ENCODE assay signal across 36 cellular contexts in the genomic region with DNA sequence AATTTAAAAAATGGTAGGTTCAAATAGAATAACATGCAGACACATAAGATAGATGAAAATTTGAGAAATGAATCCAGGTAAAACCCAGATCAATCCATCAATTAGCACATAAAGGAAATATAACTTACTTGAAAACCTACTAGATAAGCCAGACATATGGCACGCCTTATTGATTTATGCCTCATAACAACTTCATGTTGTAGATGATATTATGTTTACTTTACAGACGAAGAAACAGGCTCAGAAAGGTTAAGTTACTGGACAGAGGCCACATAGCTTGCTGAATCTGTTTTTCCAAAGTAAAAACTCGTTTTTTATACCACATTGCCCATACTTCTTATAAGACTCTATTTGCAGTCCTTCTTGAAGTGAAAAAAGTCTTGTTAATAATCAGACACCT. TPM values are rescaled to one million over a fixed set of nuclear protein-coding genes. Genes with fewer than 3 reads are reported as not detected.
"Had no signal": no experiment of that assay in that cellular context is flagged by ENCODE, and none has a peak within 500 bp of the region (broad histone marks: within the 10 kb centered on the region; RNA-seq: fewer than 3 reads in every experiment).

No MANE protein-coding gene starts in this region.

- H3K9me3 ChIP-seq: ascending aorta, breast epithelium, colonic mucosa, gastrocnemius medialis, heart left ventricle had no signal

- H3K4me1 ChIP-seq: breast epithelium, colonic mucosa, gastrocnemius medialis had no signal

- H3K4me3 ChIP-seq: ascending aorta, breast epithelium, cardiac muscle cell, colonic mucosa, gastrocnemius medialis, heart left ventricle had no signal

- H3K27ac ChIP-seq: ascending aorta, breast epithelium, cardiac muscle cell, colonic mucosa, gastrocnemius medialis, heart left ventricle, WERI-Rb-1 had no signal

- H3K36me3 ChIP-seq: ascending aorta, breast epithelium, cardiac muscle cell, colonic mucosa, gastrocnemius medialis, heart left ventricle, WERI-Rb-1 had no signal

- ATAC-seq: gastrocnemius medialis, heart left ventricle, T-cell had no signal

- DNase-seq: activated B cell treated with CpG ODN at 0.5 μM for 24 hours; activated CD4-positive, alpha-beta memory T cell treated with anti-CD3 and anti-CD28 coated beads, Interleukin-2, amount 10 ng/mL, durations not matched to agents 7 days and 5 days; activated CD4-positive, alpha-beta T cell treated with anti-CD3 and anti-CD28 coated beads for 1 hour; activated CD4-positive, alpha-beta T cell treated with anti-CD3 and anti-CD28 coated beads for 4 hours; activated CD4-positive, alpha-beta T cell treated with anti-CD3 and anti-CD28 coated beads, Interleukin-2, amount 10 ng/mL, durations not matched to agents 7 days and 5 days; activated CD4-positive, alpha-beta T cell treated with anti-CD3 and anti-CD28 coated beads, Interleukin-2, amount 50 U/mL, for 4 hours; activated CD8-positive, alpha-beta memory T cell treated with anti-CD3 and anti-CD28 coated beads, Interleukin-2, amount 50 U/mL, for 48 hours; activated gamma-delta T cell; activated naive CD4-positive, alpha-beta T cell; activated naive CD4-positive, alpha-beta T cell treated with anti-CD3 and anti-CD28 coated beads, Interleukin-2, amount 10 ng/mL, durations not matched to agents 7 days and 5 days; activated naive CD8-positive, alpha-beta T cell treated with anti-CD3 and anti-CD28 coated beads, Interleukin-2, amount 10 ng/mL, durations not matched to agents 7 days and 5 days; activated T-cell treated with anti-CD3 and anti-CD28 coated beads for 4 hours; activated T-cell treated with anti-CD3 and anti-CD28 coated beads, Interleukin-2, amount 50 U/mL, for 24 hours; activated T-cell treated with anti-CD3 and anti-CD28 coated beads, Interleukin-2, amount 50 U/mL, for 72 hours; central memory CD4-positive, alpha-beta T cell; cerebellar nuclear complex; colonic mucosa; effector CD8-positive, alpha-beta T cell; foreskin fibroblast; gastrocnemius medialis; glutamatergic neuron; heart left ventricle; T-cell; T-helper 9 cell; WERI-Rb-1 had no signal

- H3K27me3 Mint-ChIP-seq: activated B cell treated with CpG ODN at 0.5 μM for 24 hours had no signal

- H3K36me3 Mint-ChIP-seq: activated naive CD4-positive, alpha-beta T cell treated with anti-CD3 and anti-CD28 coated beads, Interleukin-2, amount 10 ng/mL, durations not matched to agents 7 days and 5 days; activated naive CD4-positive, alpha-beta T cell treated with anti-CD3 and anti-CD28 coated beads, Interleukin-2, amount 50 U/mL, for 72 hours; activated naive CD8-positive, alpha-beta T cell treated with anti-CD3 and anti-CD28 coated beads, Interleukin-2, amount 10 ng/mL, durations not matched to agents 7 days and 5 days; brain; T-cell had no signal

- H3K27me3 ChIP-seq: ascending aorta, breast epithelium, cardiac muscle cell, colonic mucosa, gastrocnemius medialis, heart left ventricle had no signal

- H3K4me3 Mint-ChIP-seq: activated B cell treated with CpG ODN at 0.5 μM for 24 hours; activated CD4-positive, alpha-beta memory T cell treated with anti-CD3 and anti-CD28 coated beads, Interleukin-2, amount 10 ng/mL, durations not matched to agents 7 days and 5 days; activated CD4-positive, alpha-beta T cell treated with anti-CD3 and anti-CD28 coated beads, Interleukin-2, amount 10 ng/mL, durations not matched to agents 7 days and 5 days; activated naive CD4-positive, alpha-beta T cell treated with anti-CD3 and anti-CD28 coated beads, Interleukin-2, amount 10 ng/mL, durations not matched to agents 7 days and 5 days; activated naive CD8-positive, alpha-beta T cell treated with anti-CD3 and anti-CD28 coated beads, Interleukin-2, amount 10 ng/mL, durations not matched to agents 7 days and 5 days; activated T-cell treated with anti-CD3 and anti-CD28 coated beads, Interleukin-2, amount 50 U/mL, for 24 hours; activated T-cell treated with anti-CD3 and anti-CD28 coated beads, Interleukin-2, amount 50 U/mL, for 72 hours; brain; T-cell; T-helper 1 cell treated with Interleukin-12 subunit alpha and Interleukin-12 subunit beta and Interleukin-4 antibody, amounts not matched to agents 30 μg/mL and 1 μg/mL, for 36 hours had no signal

- H3K27ac Mint-ChIP-seq: activated B cell treated with CpG ODN at 0.5 μM for 24 hours; activated CD4-positive, alpha-beta memory T cell treated with anti-CD3 and anti-CD28 coated beads, Interleukin-2, amount 10 ng/mL, durations not matched to agents 7 days and 5 days; activated CD4-positive, alpha-beta T cell treated with anti-CD3 and anti-CD28 coated beads, Interleukin-2, amount 10 ng/mL, durations not matched to agents 7 days and 5 days; activated naive CD4-positive, alpha-beta T cell treated with anti-CD3 and anti-CD28 coated beads, Interleukin-2, amount 10 ng/mL, durations not matched to agents 7 days and 5 days; activated naive CD4-positive, alpha-beta T cell treated with anti-CD3 and anti-CD28 coated beads, Interleukin-2, amount 50 U/mL, for 72 hours; activated naive CD8-positive, alpha-beta T cell treated with anti-CD3 and anti-CD28 coated beads, Interleukin-2, amount 10 ng/mL, durations not matched to agents 7 days and 5 days; activated T-cell treated with anti-CD3 and anti-CD28 coated beads, Interleukin-2, amount 50 U/mL, for 24 hours; activated T-cell treated with anti-CD3 and anti-CD28 coated beads, Interleukin-2, amount 50 U/mL, for 72 hours; brain; T-cell; T-helper 1 cell treated with Interleukin-12 subunit alpha and Interleukin-12 subunit beta and Interleukin-4 antibody, amounts not matched to agents 30 μg/mL and 1 μg/mL, for 36 hours had no signal

- H3K9me3 Mint-ChIP-seq: activated B cell treated with CpG ODN at 0.5 μM for 24 hours; activated CD4-positive, alpha-beta memory T cell treated with anti-CD3 and anti-CD28 coated beads, Interleukin-2, amount 10 ng/mL, durations not matched to agents 7 days and 5 days; activated CD4-positive, alpha-beta T cell treated with anti-CD3 and anti-CD28 coated beads, Interleukin-2, amount 10 ng/mL, durations not matched to agents 7 days and 5 days; activated naive CD4-positive, alpha-beta T cell treated with anti-CD3 and anti-CD28 coated beads, Interleukin-2, amount 10 ng/mL, durations not matched to agents 7 days and 5 days; activated naive CD4-positive, alpha-beta T cell treated with anti-CD3 and anti-CD28 coated beads, Interleukin-2, amount 50 U/mL, for 72 hours; activated naive CD8-positive, alpha-beta T cell treated with anti-CD3 and anti-CD28 coated beads, Interleukin-2, amount 10 ng/mL, durations not matched to agents 7 days and 5 days; activated T-cell treated with anti-CD3 and anti-CD28 coated beads, Interleukin-2, amount 50 U/mL, for 24 hours; activated T-cell treated with anti-CD3 and anti-CD28 coated beads, Interleukin-2, amount 50 U/mL, for 72 hours; T-cell; T-helper 1 cell treated with Interleukin-12 subunit alpha and Interleukin-12 subunit beta and Interleukin-4 antibody, amounts not matched to agents 30 μg/mL and 1 μg/mL, for 36 hours had no signal

- H3K4me1 Mint-ChIP-seq: activated CD4-positive, alpha-beta memory T cell treated with anti-CD3 and anti-CD28 coated beads, Interleukin-2, amount 10 ng/mL, durations not matched to agents 7 days and 5 days; activated CD4-positive, alpha-beta T cell treated with anti-CD3 and anti-CD28 coated beads, Interleukin-2, amount 10 ng/mL, durations not matched to agents 7 days and 5 days; activated naive CD4-positive, alpha-beta T cell treated with anti-CD3 and anti-CD28 coated beads, Interleukin-2, amount 10 ng/mL, durations not matched to agents 7 days and 5 days had no signal

RNA-seq across cellular contexts. Expression of a gene that starts 22.1 kb away (rescaled TPM):
- total RNA-seq: dermis microvascular lymphatic vessel endothelial cell, endothelial cell of umbilical vein had no signal

RNA-seq across cellular contexts. Expression of a gene that starts 40.7 kb away (rescaled TPM):
- total RNA-seq: activated B cell treated with CpG ODN at 0.5 μM for 24 hours; activated CD4-positive, alpha-beta memory T cell treated with anti-CD3 and anti-CD28 coated beads, Interleukin-2, amount 10 ng/mL, durations not matched to agents 7 days and 5 days; activated CD4-positive, alpha-beta T cell treated with anti-CD3 and anti-CD28 coated beads, Interleukin-2, amount 10 ng/mL, durations not matched to agents 7 days and 5 days; activated naive CD4-positive, alpha-beta T cell treated with anti-CD3 and anti-CD28 coated beads, Interleukin-2, amount 50 U/mL, for 72 hours; activated naive CD8-positive, alpha-beta T cell treated with anti-CD3 and anti-CD28 coated beads, Interleukin-2, amount 10 ng/mL, durations not matched to agents 7 days and 5 days; activated T-cell treated with anti-CD3 and anti-CD28 coated beads, Interleukin-2, amount 50 U/mL, for 72 hours; ascending aorta; breast epithelium; cardiac muscle cell; colonic mucosa; dermis microvascular lymphatic vessel endothelial cell; endothelial cell of umbilical vein; epithelial cell of proximal tubule; esophagus mucosa; gastrocnemius medialis; heart left ventricle; T-cell; T-helper 2 cell treated with Interferon-gamma antibody and Interleukin-4, amounts not matched to agents 100 ng/mL and 5 ng/mL, for 36 hours had no signal
